In genomic region chr7:921581-922333, GRCh38 we compare ENCODE assay signal across 11 cellular contexts. TPM values are rescaled to one million over a fixed set of nuclear protein-coding genes. Genes with fewer than 3 reads are reported as not detected.
DNase-seq lines count a peak whose midpoint lies in the region; ATAC-seq, FAIRE-seq and TF ChIP-seq lines count a peak whose summit lies in the region.
"Had no signal": no experiment of that assay in that cellular context is flagged by ENCODE, and none has a peak within 500 bp of the region (broad histone marks: within the 10 kb centered on the region; RNA-seq: fewer than 3 reads in every experiment).

No MANE protein-coding gene starts in this region.

- H3K27me3 ChIP-seq in right atrium auricular region = no peaks in the 10 kb centered on the region
- no peaks in the 10 kb centered on the region for H3K27me3 ChIP-seq in ascending aorta
- H3K27me3 ChIP-seq in upper lobe of right lung = no peaks in the 10 kb centered on the region

- DNase-seq in Right ventricle myocardium superior (peak; percentile 39), right atrium auricular region (ENCODE audit: low spot score) (no peak), ascending aorta (ENCODE audit: low spot score in 2 of 2) (peak; percentile 8 to 61), mucosa of descending colon (peak; percentile 61 to 79 (median 72)), upper lobe of right lung (peak; percentile 62), GM12891 (ENCODE audit: insufficient read length, low spot score) (no peak)
- DNase-seq: NCI-H1930, SHP77 had no signal

- TF ChIP-seq CTCF in right atrium auricular region (IDR thresholded peaks at IDR 0.05) (no peak), ascending aorta (IDR thresholded peaks at IDR 0.05) (no peak), mucosa of descending colon (IDR thresholded peaks at IDR 0.05) (no peak), upper lobe of right lung (IDR thresholded peaks at IDR 0.05) (no peak)

- H3K4me3 ChIP-seq in right atrium auricular region (no peak overlapping the region), ascending aorta (no peak overlapping the region), mucosa of descending colon (no peak overlapping the region), upper lobe of right lung (peak overlapping the region; percentile 5)

- no peaks in the 10 kb centered on the region for H3K36me3 ChIP-seq in right atrium auricular region
- peaks cover 0 to 2% of the 10 kb centered on the region in 2 donors for H3K36me3 ChIP-seq in ascending aorta
- no peaks in the 10 kb centered on the region for H3K36me3 ChIP-seq in mucosa of descending colon (ENCODE audit: low read depth)
- H3K36me3 ChIP-seq in upper lobe of right lung = no peaks in the 10 kb centered on the region

- peaks cover 0 to 33% of the 10 kb centered on the region in 2 donors for H3K4me1 ChIP-seq in right atrium auricular region
- H3K4me1 ChIP-seq in ascending aorta = peaks cover 3% of the 10 kb centered on the region in 2 donors
- H3K4me1 ChIP-seq in mucosa of descending colon (ENCODE audit: low read depth) = peaks cover 60% of the 10 kb centered on the region
- peaks cover 7% of the 10 kb centered on the region for H3K4me1 ChIP-seq in upper lobe of right lung

- no peak for TF ChIP-seq POLR2A in GM12891 (IDR thresholded peaks at IDR 0.05; ENCODE audit: low read depth, low read length)

- H3K9me3 ChIP-seq in right atrium auricular region (no peaks in the 10 kb centered on the region), ascending aorta (no peaks in the 10 kb centered on the region), mucosa of descending colon (no peaks in the 10 kb centered on the region), upper lobe of right lung (no peaks in the 10 kb centered on the region)

- H3K27ac ChIP-seq in right atrium auricular region (no peak overlapping the region), ascending aorta (no peak overlapping the region), upper lobe of right lung (peak overlapping the region; percentile 47)
- H3K27ac ChIP-seq: C4-2B had no signal

- intact Hi-C loops in Right ventricle myocardium superior (cut with DNase I) = no loop called here
- intact Hi-C loops in ascending aorta (cut with DNase I) = no loop called here
- intact Hi-C loops in mucosa of descending colon (cut with DNase I, micrococcal nuclease) = no loop called here
- intact Hi-C loops in upper lobe of right lung (cut with DNase I) = no loop called here

- no peak for FAIRE-seq in GM12891 (lab: Jason Lieb, UNC)

- no peak for ATAC-seq in Right ventricle myocardium superior (ENCODE audit: poor library complexity)
- peak; percentile 5 for ATAC-seq in mucosa of descending colon
- ATAC-seq in upper lobe of right lung = no peak
- no peak for ATAC-seq in GM18519 (IDR thresholded peaks at IDR 0.05; ENCODE audit: low FRiP score, unreplicated experiment)
- no peak for ATAC-seq in HG02870 (IDR thresholded peaks at IDR 0.05; ENCODE audit: unreplicated experiment)

TF ChIP-seq in GM12891, 5 proteins besides CTCF, POLR2A, EP300 and RAD21:
- TF ChIP-seq POLR2AphosphoS5 (IDR thresholded peaks at IDR 0.05; ENCODE audit: low read depth, low read length) (no peak), POU2F2 (IDR thresholded peaks at IDR 0.05; ENCODE audit: low read depth, low read length) (no peak), SPI1 (IDR thresholded peaks at IDR 0.05; ENCODE audit: low read depth, low read length) (no peak), PAX5 (IDR thresholded peaks at IDR 0.05; ENCODE audit: insufficient read depth, low read length, severe bottlenecking) (no peak), TAF1 (IDR thresholded peaks at IDR 0.05; ENCODE audit: low read depth, low read length) (no peak)

RNA-seq across cellular contexts. Expression of gene ADAP1, which starts 32.7 kb away (rescaled TPM):
- 6.4 TPM for total RNA-seq in Right ventricle myocardium superior
- 1 to 10 TPM; 4.2 to 7.7 TPM for total RNA-seq in right atrium auricular region
- 44.5 TPM for total RNA-seq in ascending aorta
- total RNA-seq in mucosa of descending colon = 100 to 1,000 TPM in 1 of 3 donors, 10 to 100 TPM in 2; 80.7 to 153 (median 98.8) TPM
- 30.7 TPM for total RNA-seq in upper lobe of right lung
- 8.1 TPM for polyA plus RNA-seq in GM12891 (2012; ENCODE audit: low read depth, missing spikeins)

RNA-seq across cellular contexts. Expression of gene GET4, which starts 45.4 kb away (rescaled TPM):
- 20.6 TPM for total RNA-seq in Right ventricle myocardium superior
- total RNA-seq in right atrium auricular region = 10 to 100 TPM; 16.1 to 19.7 TPM
- 4.2 TPM for total RNA-seq in ascending aorta
- 10 to 100 TPM; 36.9 to 48.8 (median 48.2) TPM for total RNA-seq in mucosa of descending colon
- total RNA-seq in upper lobe of right lung = 35.1 TPM
- 27.1 TPM for polyA plus RNA-seq in GM12891 (2012; ENCODE audit: low read depth, missing spikeins)

RNA-seq across cellular contexts. Expression of gene COX19, which starts 53.6 kb away (rescaled TPM):
- total RNA-seq in Right ventricle myocardium superior (8.0 TPM), right atrium auricular region (1 to 10 TPM; 2.8 to 5.5 TPM), ascending aorta (2.1 TPM), mucosa of descending colon (10 to 100 TPM; 14.9 to 20.9 (median 15.8) TPM), upper lobe of right lung (9.4 TPM)
- polyA plus RNA-seq in GM12891 (2012; ENCODE audit: low read depth, missing spikeins) = 6.2 TPM

Comparison
In these comparisons a context has a peak if more than half of its experiments do, and no peak if none do; other contexts are left out.
1. DNase-seq: peak in Right ventricle myocardium superior (single experiment), ascending aorta (2 of 2), mucosa of descending colon (3 of 3) and upper lobe of right lung (single experiment); none in right atrium auricular region (single experiment) and GM12891 (single experiment).